In genomic region chr20:46398963-46399362, GRCh38 we compare ENCODE assay signal across 11 cellular contexts. TPM values are rescaled to one million over a fixed set of nuclear protein-coding genes. Genes with fewer than 3 reads are reported as not detected.
DNase-seq lines count a peak whose midpoint lies in the region; ATAC-seq and TF ChIP-seq lines count a peak whose summit lies in the region.
"Had no signal": no experiment of that assay in that cellular context is flagged by ENCODE, and none has a peak within 500 bp of the region (broad histone marks: within the 10 kb centered on the region; RNA-seq: fewer than 3 reads in every experiment).

No MANE protein-coding gene starts in this region.

- H3K4me1 ChIP-seq in breast epithelium: peaks cover 15 to 30% of the 10 kb centered on the region in 2 donors
- peaks cover 8% of the 10 kb centered on the region for H3K4me1 ChIP-seq in mammary epithelial cell (ENCODE audit: insufficient read depth, low read length)
- peaks cover 91% of the 10 kb centered on the region for H3K4me1 ChIP-seq in lower lobe of right lung

- ATAC-seq in lower lobe of right lung: no peak
- ATAC-seq in HG03378 (IDR thresholded peaks at IDR 0.05; ENCODE audit: unreplicated experiment): no peak
- no peak for ATAC-seq in GM21825 (IDR thresholded peaks at IDR 0.05; ENCODE audit: unreplicated experiment)
- ATAC-seq: foreskin keratinocyte had no signal

- TF ChIP-seq POLR2A in breast epithelium (IDR thresholded peaks at IDR 0.05): no peak

- H3K4me3 ChIP-seq in breast epithelium: no peak overlapping the region
- H3K4me3 ChIP-seq in mammary epithelial cell (replicated peaks in 1 of 3; ENCODE audit: insufficient read depth in 1 of 3, low read depth in 2 of 3, low read length in 3 of 3): no peak overlapping the region
- H3K4me3 ChIP-seq in lower lobe of right lung: peak overlapping the region; percentile 19

- H3K9me3 Mint-ChIP-seq in type B pancreatic cell: no peaks in the 10 kb centered on the region

- TF ChIP-seq CTCF in breast epithelium (IDR thresholded peaks at IDR 0.05) (no peak), mammary epithelial cell (conservative IDR thresholded peaks at IDR 0.05 in 1 of 2, IDR thresholded peaks at IDR 0.05 in 1 of 2; ENCODE audit: extremely low read depth in 1 of 2, insufficient read depth in 1 of 2, low read depth in 1 of 2, low read length in 2 of 2) (no peak), VCaP (conservative IDR thresholded peaks at IDR 0.05) (no peak), lower lobe of right lung (IDR thresholded peaks at IDR 0.05) (no peak), type B pancreatic cell (conservative IDR thresholded peaks at IDR 0.05) (no peak)

- H3K4me2 ChIP-seq in mammary epithelial cell (ENCODE audit: insufficient read depth, low read depth, low read length): no peak overlapping the region

- CTCF ChIA-PET in mammary epithelial cell (lab: Charles Lee; ENCODE audit: low non-redundant PET): no interaction called here

- H4K20me1 ChIP-seq in mammary epithelial cell (ENCODE audit: insufficient read depth, low read length): no peaks in the 10 kb centered on the region

- H3K27me3 ChIP-seq in breast epithelium (no peaks in the 10 kb centered on the region), mammary epithelial cell (ENCODE audit: insufficient read depth, low read length) (no peaks in the 10 kb centered on the region), lower lobe of right lung (ENCODE audit: low read depth) (no peaks in the 10 kb centered on the region)
- H3K27me3 ChIP-seq: foreskin keratinocyte had no signal

- H3K27me3 Mint-ChIP-seq in type B pancreatic cell: no peaks in the 10 kb centered on the region

- no peak for DNase-seq in breast epithelium (ENCODE audit: low spot score in 2 of 2)
- no peak for DNase-seq in mammary epithelial cell
- DNase-seq in lower lobe of right lung: no peak
- no peak for DNase-seq in type B pancreatic cell (ENCODE audit: extremely low spot score, unreplicated experiment)
- DNase-seq in GM19238 (ENCODE audit: insufficient read length, low spot score): no peak
- DNase-seq: foreskin keratinocyte, NCI-H2171, SHP77 treated with DMSO at 0.1 percent for 48 hours had no signal

- 71% methylated on average over 3 of the region's 3 CpGs for whole genome bisulfite sequencing in mammary epithelial cell (ENCODE audit: low coverage, missing lambda C conversion rate)

- H2AFZ ChIP-seq in mammary epithelial cell (ENCODE audit: low read depth, low read length): no peak overlapping the region

- in situ Hi-C loops in mammary epithelial cell (cut with MboI; ENCODE audit: low sequenced_read_pairs in 2 of 2): no loop called here

- H3K4me3 Mint-ChIP-seq in type B pancreatic cell: no peak overlapping the region

- H3K36me3 ChIP-seq in breast epithelium (no peaks in the 10 kb centered on the region), mammary epithelial cell (ENCODE audit: insufficient read depth, low read length) (peaks cover 6% of the 10 kb centered on the region), lower lobe of right lung (peaks cover 31% of the 10 kb centered on the region)

- no peak overlapping the region for H3K9ac ChIP-seq in mammary epithelial cell (ENCODE audit: insufficient read depth, low read length)

- H3K36me3 Mint-ChIP-seq in type B pancreatic cell: peaks cover 7% of the 10 kb centered on the region

- BruUV-seq in mammary epithelial cell (replicated peaks; lab: Mats Ljungman, UMichigan): no TSS peak

- H3K9me3 ChIP-seq in breast epithelium (no peaks in the 10 kb centered on the region), mammary epithelial cell (replicated peaks; ENCODE audit: insufficient read depth, low read length) (no peaks in the 10 kb centered on the region), lower lobe of right lung (no peaks in the 10 kb centered on the region)

- H3K27ac Mint-ChIP-seq in type B pancreatic cell: peak overlapping the region; percentile 54

- H3K27ac ChIP-seq in breast epithelium (peak overlapping the region; percentile 82 to 91), mammary epithelial cell (ENCODE audit: insufficient read depth, low read depth, low read length) (no peak overlapping the region), VCaP (peak overlapping the region; percentile 99), lower lobe of right lung (peak overlapping the region; percentile 81)
- H3K27ac ChIP-seq: foreskin keratinocyte had no signal

- intact Hi-C loops in breast epithelium (cut with DNase I; ENCODE audit: low total_unique reads) (no loop called here), mammary epithelial cell (cut with micrococcal nuclease) (no loop called here), lower lobe of right lung (cut with DNase I) (no loop called here)

- dilution Hi-C loops in mammary epithelial cell (cut with HindIII; ENCODE audit: low sequenced_read_pairs): no loop called here

- peaks cover 48% of the 10 kb centered on the region for H3K79me2 ChIP-seq in mammary epithelial cell (ENCODE audit: insufficient read depth, low read length)

- peaks cover 56% of the 10 kb centered on the region for H3K4me1 Mint-ChIP-seq in type B pancreatic cell (ENCODE audit: unreplicated experiment)

RNA-seq across cellular contexts. Expression of gene ELMO2, which starts 7.5 kb away (rescaled TPM):
- total RNA-seq in breast epithelium (10 to 100 TPM; 41.0 to 63.3 (median 50.8) TPM), mammary epithelial cell (10 to 100 TPM; 29.6 to 44.0 TPM), lower lobe of right lung (61.9 TPM), type B pancreatic cell (ENCODE audit: low replicate concordance) (35.1 and 49.1 TPM in 2 replicates)
- polyA plus RNA-seq in mammary epithelial cell: 24.6 TPM
- polyA minus RNA-seq in mammary epithelial cell: 73.5 TPM
